28 cellular contexts compared by ENCODE assay signal in the genomic region with DNA sequence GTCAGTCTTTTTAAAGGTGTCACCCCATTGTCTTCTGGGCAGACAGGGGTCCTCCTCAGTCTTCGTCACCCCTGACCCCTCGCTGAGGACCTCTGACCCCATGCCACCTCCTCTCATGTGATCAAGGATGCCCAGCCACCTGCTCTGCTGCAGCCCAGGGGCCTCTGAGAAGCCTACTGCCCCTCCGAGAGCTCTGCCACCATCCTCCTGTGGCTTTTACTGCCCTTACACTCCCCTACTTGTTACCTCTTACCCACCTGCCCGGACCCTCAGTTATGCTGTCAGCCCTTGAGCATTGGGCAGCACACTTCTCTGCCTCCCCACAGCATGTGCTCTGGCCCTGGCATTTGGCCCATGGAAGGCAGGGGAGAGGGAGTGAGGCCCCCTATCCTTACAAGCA.
DNase-seq lines count a peak whose midpoint lies in the region; ATAC-seq and TF ChIP-seq lines count a peak whose summit lies in the region.
"Had no signal": no experiment of that assay in that cellular context is flagged by ENCODE, and none has a peak within 500 bp of the region (broad histone marks: within the 10 kb centered on the region; RNA-seq: fewer than 3 reads in every experiment).

No MANE protein-coding gene starts in this region.

- no peak overlapping the region for H3K27ac Mint-ChIP-seq in endodermal cell
- H3K27ac Mint-ChIP-seq: activated CD4-positive, alpha-beta T cell treated with anti-CD3 and anti-CD28 coated beads, Interleukin-2, amount 10 ng/mL, durations not matched to agents 24 days and 14 days; CD8-positive, alpha-beta T cell; effector memory CD8-positive, alpha-beta T cell had no signal

- no peaks in the 10 kb centered on the region for H3K9me3 Mint-ChIP-seq in endodermal cell

- no peak overlapping the region for H2AFZ ChIP-seq in mammary epithelial cell (ENCODE audit: low read depth, low read length)
- H2AFZ ChIP-seq: GM23248 had no signal

- H3K27me3 Mint-ChIP-seq in endodermal cell (ENCODE audit: insufficient read depth), result peaks cover 15% of the 10 kb centered on the region

- BruUV-seq in mammary epithelial cell (replicated peaks; lab: Mats Ljungman, UMichigan), result no TSS peak

- in situ Hi-C loops in mammary epithelial cell (cut with MboI; ENCODE audit: low sequenced_read_pairs in 2 of 2), result no loop called here

- no peak for TF ChIP-seq POLR2A in sigmoid colon (IDR thresholded peaks at IDR 0.05)
- no peak for TF ChIP-seq POLR2A in esophagus squamous epithelium (IDR thresholded peaks at IDR 0.05)

- H3K27me3 ChIP-seq in left ventricle myocardium inferior (ENCODE audit: low read depth) (no peaks in the 10 kb centered on the region), endodermal cell (ENCODE audit: control insufficient read depth, insufficient read depth, low read length, poor library complexity, severe bottlenecking) (peaks cover 2% of the 10 kb centered on the region), sigmoid colon (no peaks in the 10 kb centered on the region), esophagus squamous epithelium (no peaks in the 10 kb centered on the region), mammary epithelial cell (ENCODE audit: insufficient read depth, low read length) (no peaks in the 10 kb centered on the region)
- H3K27me3 ChIP-seq: neutrophil had no signal

- H3K27ac ChIP-seq in left ventricle myocardium inferior (replicated peaks) (no peak overlapping the region), endodermal cell (ENCODE audit: low read depth, low read length) (no peak overlapping the region), sigmoid colon (no peak overlapping the region), esophagus squamous epithelium (no peak overlapping the region), mammary epithelial cell (ENCODE audit: insufficient read depth, low read depth, low read length) (no peak overlapping the region)
- H3K27ac ChIP-seq: GM23248, neutrophil, skin epidermis, VCaP had no signal

- H3K4me3 ChIP-seq in left ventricle myocardium inferior (no peak overlapping the region), endodermal cell (ENCODE audit: low read length) (no peak overlapping the region), sigmoid colon (no peak overlapping the region), esophagus squamous epithelium (no peak overlapping the region), mammary epithelial cell (replicated peaks in 1 of 3; ENCODE audit: insufficient read depth in 1 of 3, low read depth in 2 of 3, low read length in 3 of 3) (no peak overlapping the region)
- H3K4me3 ChIP-seq: GM23248, skin epidermis had no signal

- no peaks in the 10 kb centered on the region for H3K79me2 ChIP-seq in mammary epithelial cell (ENCODE audit: insufficient read depth, low read length)

- intact Hi-C loops in cardiac septum (cut with DNase I) (no loop called here), left ventricle myocardium inferior (cut with micrococcal nuclease) (no loop called here), sigmoid colon (cut with DNase I) (no loop called here), esophagus squamous epithelium (cut with DNase I) (no loop called here), mammary epithelial cell (cut with micrococcal nuclease) (no loop called here)

- no peaks in the 10 kb centered on the region for H3K36me3 Mint-ChIP-seq in endodermal cell (ENCODE audit: low read depth)
- H3K36me3 Mint-ChIP-seq: CD8-positive, alpha-beta T cell had no signal

- 89 to 100% methylated on average over 3 to 4 of the region's 4 CpGs for WGBS in endodermal cell (ENCODE audit: insufficient coverage in 1 of 2, insufficient read length in 1 of 2), 2 experiments
- 97 to 99% methylated on average over 4 of the region's 4 CpGs for WGBS in sigmoid colon, 2 donors
- WGBS in esophagus squamous epithelium, 2 donors, result 93 to 100% methylated on average over 4 of the region's 4 CpGs
- WGBS in mammary epithelial cell (ENCODE audit: low coverage, missing lambda C conversion rate), result 88% methylated on average over 3 of the region's 4 CpGs

- H3K9ac ChIP-seq in endodermal cell (ENCODE audit: extremely low read depth, low read length, poor library complexity, severe bottlenecking) (no peak overlapping the region), mammary epithelial cell (ENCODE audit: insufficient read depth, low read length) (no peak overlapping the region)
- H3K9ac ChIP-seq: GM23248 had no signal

- TF ChIP-seq CTCF in left ventricle myocardium inferior (IDR thresholded peaks at IDR 0.05; ENCODE audit: borderline replicate concordance) (no peak), endodermal cell (conservative IDR thresholded peaks at IDR 0.05) (no peak), sigmoid colon (IDR thresholded peaks at IDR 0.05) (no peak), esophagus squamous epithelium (IDR thresholded peaks at IDR 0.05) (no peak), mammary epithelial cell (conservative IDR thresholded peaks at IDR 0.05 in 1 of 2, IDR thresholded peaks at IDR 0.05 in 1 of 2; ENCODE audit: extremely low read depth in 1 of 2, insufficient read depth in 1 of 2, low read depth in 1 of 2, low read length in 2 of 2) (no peak)

- H3K4me1 ChIP-seq in left ventricle myocardium inferior (peaks cover 17% of the 10 kb centered on the region), endodermal cell (ENCODE audit: control insufficient read depth, insufficient read depth, low read length) (no peaks in the 10 kb centered on the region), sigmoid colon (peaks cover 0 to 7% (median 0%) of the 10 kb centered on the region in 4 donors), esophagus squamous epithelium (peaks cover 0 to 9% (median 0%) of the 10 kb centered on the region in 3 donors), mammary epithelial cell (ENCODE audit: insufficient read depth, low read length) (no peaks in the 10 kb centered on the region)

- ATAC-seq in HG02571 (IDR thresholded peaks at IDR 0.05; ENCODE audit: unreplicated experiment) (no peak), HG03354 (IDR thresholded peaks at IDR 0.05; ENCODE audit: poor library complexity, severe bottlenecking, unreplicated experiment) (no peak)
- ATAC-seq: CD8-positive, alpha-beta T cell; effector memory CD8-positive, alpha-beta T cell; PC-3 had no signal

- H3K9me3 ChIP-seq in left ventricle myocardium inferior (replicated peaks) (peaks cover 11% of the 10 kb centered on the region), endodermal cell (ENCODE audit: control insufficient read depth, low read length) (no peaks in the 10 kb centered on the region), sigmoid colon (no peaks in the 10 kb centered on the region), esophagus squamous epithelium (no peaks in the 10 kb centered on the region), mammary epithelial cell (replicated peaks; ENCODE audit: insufficient read depth, low read length) (no peaks in the 10 kb centered on the region)
- H3K9me3 ChIP-seq: neutrophil had no signal

- DNase-seq in cardiac septum (ENCODE audit: low spot score), result peak; percentile 31
- DNase-seq in left ventricle myocardium inferior, result no peak
- DNase-seq in endodermal cell, result peak; percentile 18
- peak; percentile 44 for DNase-seq in sigmoid colon
- no peak for DNase-seq in esophagus squamous epithelium (lab: John Stamatoyannopoulos, UW)
- no peak for DNase-seq in mammary epithelial cell
- DNase-seq: activated CD4-positive, alpha-beta T cell treated with anti-CD3 and anti-CD28 coated beads, Interleukin-2, amount 10 ng/mL, durations not matched to agents 24 days and 14 days; activated naive CD4-positive, alpha-beta T cell treated with anti-CD3 and anti-CD28 coated beads, Interleukin-2, amount 50 U/mL, for 16 hours; AML-193; amygdala; DMS 273 treated with DMSO at 0.1 percent for 48 hours; effector memory CD8-positive, alpha-beta T cell; foreskin fibroblast; GM23248; NCI-H1048; NCI-H187 treated with DMSO at 0.1 percent for 48 hours; NCI-H524 treated with DMSO at 0.1 percent for 48 hours; NK-92 treated with Interleukin-12 subunit alpha and Interleukin-12 subunit beta, amount 100 ng/mL, for 24 hours; PC-3; SHP77; stimulated activated CD4-positive, alpha-beta T cell treated with anti-CD3 and anti-CD28 coated beads, Interleukin-1b, Interleukin-23, amount 100 ng/mL, for 48 hours; T-helper 9 cell had no signal

- dilution Hi-C loops in mammary epithelial cell (cut with HindIII; ENCODE audit: low sequenced_read_pairs), result no loop called here

- H3K36me3 ChIP-seq in left ventricle myocardium inferior (no peaks in the 10 kb centered on the region), endodermal cell (ENCODE audit: control insufficient read depth, insufficient read depth, low read length) (no peaks in the 10 kb centered on the region), sigmoid colon (peaks cover 0 to 29% (median 0%) of the 10 kb centered on the region in 4 donors), esophagus squamous epithelium (peaks cover 4 to 66% (median 5%) of the 10 kb centered on the region in 3 donors), mammary epithelial cell (ENCODE audit: insufficient read depth, low read length) (peaks cover 4% of the 10 kb centered on the region)

- H3K4me2 ChIP-seq in mammary epithelial cell (ENCODE audit: insufficient read depth, low read depth, low read length), result no peak overlapping the region

- H3K4me1 Mint-ChIP-seq in endodermal cell, result no peaks in the 10 kb centered on the region
- H3K4me1 Mint-ChIP-seq: activated CD4-positive, alpha-beta T cell treated with anti-CD3 and anti-CD28 coated beads, Interleukin-2, amount 10 ng/mL, durations not matched to agents 24 days and 14 days had no signal

- no peaks in the 10 kb centered on the region for H4K20me1 ChIP-seq in mammary epithelial cell (ENCODE audit: insufficient read depth, low read length)

- CTCF ChIA-PET in mammary epithelial cell (lab: Charles Lee; ENCODE audit: low non-redundant PET), result no interaction called here

- no peak overlapping the region for H3K4me3 Mint-ChIP-seq in endodermal cell
- H3K4me3 Mint-ChIP-seq: activated CD4-positive, alpha-beta T cell treated with anti-CD3 and anti-CD28 coated beads, Interleukin-2, amount 10 ng/mL, durations not matched to agents 24 days and 14 days; CD8-positive, alpha-beta T cell; effector memory CD8-positive, alpha-beta T cell had no signal

- TF ChIP-seq EP300 in sigmoid colon (IDR thresholded peaks at IDR 0.05), result no peak

Comparison
In these comparisons a context has a peak if more than half of its experiments do, and no peak if none do; other contexts are left out.
1. DNase-seq: peak in cardiac septum (single experiment), endodermal cell (single experiment) and sigmoid colon (single experiment); none in left ventricle myocardium inferior (single experiment), esophagus squamous epithelium (single experiment) and mammary epithelial cell (single experiment).